6 cellular contexts compared by ENCODE assay signal in the genomic region with DNA sequence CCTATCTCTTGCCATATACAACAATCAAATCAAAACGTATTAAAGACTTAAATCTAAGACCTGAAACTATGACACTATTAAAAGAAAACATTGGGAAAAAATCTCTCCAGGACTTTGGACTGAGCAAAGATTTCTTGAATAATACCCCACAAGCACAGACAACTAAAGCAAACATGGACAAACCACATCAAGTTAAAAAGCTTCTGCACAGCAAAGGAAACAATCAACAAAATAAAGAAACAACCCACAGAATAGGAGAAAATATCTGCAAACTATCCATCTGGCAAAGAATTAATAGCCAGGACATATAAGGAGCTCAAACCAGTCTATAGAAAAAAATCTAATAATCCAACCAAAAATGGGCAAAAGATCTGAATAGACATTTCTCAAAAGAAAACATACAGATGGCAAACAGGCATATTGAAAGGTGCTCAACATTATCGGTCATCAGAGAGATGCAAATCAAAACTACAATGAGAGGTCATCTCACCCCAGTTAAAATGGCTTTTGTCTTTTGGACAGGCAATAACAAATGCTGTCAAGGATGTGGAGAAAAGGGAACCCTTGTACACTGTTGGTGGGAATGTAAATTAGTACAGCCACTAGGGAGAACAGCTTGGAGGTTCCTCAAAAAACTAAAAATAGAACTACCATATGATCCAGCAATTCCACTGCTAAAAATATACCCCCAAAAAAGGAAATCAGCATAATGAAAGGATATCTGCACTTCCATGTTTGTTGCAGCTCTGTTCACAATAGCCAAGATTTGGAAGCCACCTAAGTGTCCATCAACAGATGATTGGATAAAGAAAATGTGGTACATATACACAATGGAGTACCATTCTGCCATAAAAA.
DNase-seq lines count a peak whose midpoint lies in the region; ATAC-seq and TF ChIP-seq lines count a peak whose summit lies in the region.
"Not testable (repeated sequence)": the region's sequence is repeated elsewhere in the genome, so short reads cannot be mapped to it uniquely, and the experiment has no call there.

No MANE protein-coding gene starts in this region.

- H3K9me3 ChIP-seq in T-helper 17 cell (ENCODE audit: control insufficient read depth, low read length, poor library complexity, severe bottlenecking); hepatocyte (ENCODE audit: low read depth); right lobe of liver: not testable (repeated sequence)
- peaks cover 30% of the 10 kb centered on the region for H3K9me3 ChIP-seq in mammary epithelial cell (replicated peaks; ENCODE audit: insufficient read depth, low read length)

- DNase-seq in EH (ENCODE audit: low read depth): peak; percentile 33
- DNase-seq in T-helper 17 cell; mammary epithelial cell; Right ventricle myocardium superior; hepatocyte (ENCODE audit: low spot score); right lobe of liver: not testable (repeated sequence)

- intact Hi-C loops in mammary epithelial cell (cut with micrococcal nuclease); Right ventricle myocardium superior (cut with DNase I); right lobe of liver (cut with DNase I): not testable (repeated sequence)

- H3K4me3 ChIP-seq in mammary epithelial cell (replicated peaks in 1 of 3; ENCODE audit: insufficient read depth in 1 of 3, low read depth in 2 of 3, low read length in 3 of 3); hepatocyte; right lobe of liver: not testable (repeated sequence)

- not testable (repeated sequence) for H3K36me3 Mint-ChIP-seq in T-helper 17 cell (ENCODE audit: low read depth)

- not testable (repeated sequence) for TF ChIP-seq POLR2A in right lobe of liver (IDR thresholded peaks at IDR 0.05)

- H2AFZ ChIP-seq in mammary epithelial cell (ENCODE audit: low read depth, low read length): not testable (repeated sequence)
- peak overlapping the region; percentile 24 for H2AFZ ChIP-seq in hepatocyte

- CTCF ChIA-PET in mammary epithelial cell (lab: Charles Lee; ENCODE audit: low non-redundant PET): not testable (repeated sequence)

- in situ Hi-C loops in mammary epithelial cell (cut with MboI; ENCODE audit: low sequenced_read_pairs in 2 of 2): loop anchor here in 1 of 2 donors (25.0 kb wide), 1 partner anchor 205 kb away; a partner anchor contains a TSS

- H3K27me3 Mint-ChIP-seq in T-helper 17 cell: peaks cover 49% of the 10 kb centered on the region

- H3K9ac ChIP-seq in mammary epithelial cell (ENCODE audit: insufficient read depth, low read length): not testable (repeated sequence)

- not testable (repeated sequence) for H3K4me3 Mint-ChIP-seq in T-helper 17 cell

- dilution Hi-C loops in mammary epithelial cell (cut with HindIII; ENCODE audit: low sequenced_read_pairs): loop anchor here (5.0 kb wide), 1 partner anchor 210 kb away; a partner anchor contains a TSS

- H3K36me3 ChIP-seq in mammary epithelial cell (ENCODE audit: insufficient read depth, low read length); hepatocyte (replicated peaks; ENCODE audit: insufficient read depth, low read depth); right lobe of liver: not testable (repeated sequence)

- not testable (repeated sequence) for H3K79me2 ChIP-seq in mammary epithelial cell (ENCODE audit: insufficient read depth, low read length); hepatocyte

- not testable (repeated sequence) for ATAC-seq in T-helper 17 cell
- peak; percentile 36 for ATAC-seq in Right ventricle myocardium superior (ENCODE audit: poor library complexity)
- ATAC-seq in right lobe of liver: peak in 1 of 4 donors; percentile 14

- 88% methylated on average over 2 of the region's 2 CpGs for WGBS in mammary epithelial cell (ENCODE audit: low coverage, missing lambda C conversion rate)
- 63% methylated on average over 2 of the region's 2 CpGs for WGBS in hepatocyte (ENCODE audit: low lambda C conversion rate, missing lambda C conversion rate)
- WGBS in right lobe of liver (ENCODE audit: insufficient coverage, low coverage, low lambda C conversion rate, missing lambda C conversion rate): 13% methylated on average over 2 of the region's 2 CpGs

- H3K4me2 ChIP-seq in mammary epithelial cell (ENCODE audit: insufficient read depth, low read depth, low read length): not testable (repeated sequence)
- H3K4me2 ChIP-seq in hepatocyte: peak overlapping the region; percentile 25

- not testable (repeated sequence) for H3K27ac ChIP-seq in mammary epithelial cell (ENCODE audit: insufficient read depth, low read depth, low read length)
- H3K27ac ChIP-seq in hepatocyte: peak overlapping the region; percentile 63
- peak overlapping the region in 2 of 3 donors; percentile 41 to 63 for H3K27ac ChIP-seq in right lobe of liver

- H3K9me2 ChIP-seq in hepatocyte (replicated peaks; ENCODE audit: insufficient read depth): not testable (repeated sequence)

- peaks cover 24% of the 10 kb centered on the region for H3K4me1 ChIP-seq in mammary epithelial cell (ENCODE audit: insufficient read depth, low read length)
- peaks cover 23% of the 10 kb centered on the region for H3K4me1 ChIP-seq in hepatocyte (ENCODE audit: insufficient read depth)
- H3K4me1 ChIP-seq in right lobe of liver: peaks cover 0 to 28% (median 3%) of the 10 kb centered on the region in 4 donors

- not testable (repeated sequence) for H3K27me3 ChIP-seq in mammary epithelial cell (ENCODE audit: insufficient read depth, low read length); hepatocyte; right lobe of liver

- not testable (repeated sequence) for TF ChIP-seq CTCF in mammary epithelial cell (conservative IDR thresholded peaks at IDR 0.05 in 1 of 2, IDR thresholded peaks at IDR 0.05 in 1 of 2; ENCODE audit: extremely low read depth in 1 of 2, insufficient read depth in 1 of 2, low read depth in 1 of 2, low read length in 2 of 2); hepatocyte (IDR thresholded peaks at IDR 0.05; ENCODE audit: poor library complexity); right lobe of liver (IDR thresholded peaks at IDR 0.05)

- peak overlapping the region; percentile 4 for H3K27ac Mint-ChIP-seq in T-helper 17 cell

- TSS peak; percentile 5 for BruUV-seq in mammary epithelial cell (replicated peaks; lab: Mats Ljungman, UMichigan)

- H3K4me1 Mint-ChIP-seq in T-helper 17 cell: not testable (repeated sequence)

- H4K20me1 ChIP-seq in mammary epithelial cell (ENCODE audit: insufficient read depth, low read length); hepatocyte (ENCODE audit: insufficient read depth, poor library complexity, severe bottlenecking): not testable (repeated sequence)
